18 cellular contexts compared by ENCODE assay signal in the genomic region with DNA sequence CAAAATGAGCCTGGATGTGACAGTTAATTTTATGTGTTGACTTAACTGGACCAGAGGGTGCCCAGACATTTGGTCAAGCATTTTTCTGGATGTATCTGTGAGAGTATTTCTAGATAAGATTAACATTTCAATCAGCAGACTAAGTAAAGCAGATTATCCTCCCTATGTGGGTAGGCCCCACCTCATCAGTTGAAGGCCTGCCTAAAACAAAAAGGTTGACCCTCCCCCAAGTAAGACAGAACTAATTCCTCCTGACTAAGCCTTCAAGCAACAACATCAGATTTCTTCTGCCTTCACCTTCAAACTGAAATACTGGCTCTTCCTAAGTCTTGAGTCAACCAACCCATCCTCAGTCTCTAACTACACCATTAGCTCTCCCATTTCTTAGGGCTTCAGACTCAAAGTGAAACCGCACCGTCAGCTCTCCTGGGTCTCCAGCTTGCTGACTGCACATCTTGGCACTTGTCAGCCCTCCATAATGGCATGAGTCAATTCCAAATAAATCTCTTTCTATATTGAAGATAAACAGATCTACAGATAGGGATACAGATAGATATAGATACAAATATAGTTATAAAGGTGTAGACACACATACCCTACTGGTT. TPM values are rescaled to one million over a fixed set of nuclear protein-coding genes. Genes with fewer than 3 reads are reported as not detected.
DNase-seq lines count a peak whose midpoint lies in the region; ATAC-seq and TF ChIP-seq lines count a peak whose summit lies in the region.
"Had no signal": no experiment of that assay in that cellular context is flagged by ENCODE, and none has a peak within 500 bp of the region (broad histone marks: within the 10 kb centered on the region; RNA-seq: fewer than 3 reads in every experiment).

No MANE protein-coding gene starts in this region.

- intact Hi-C loops in left ventricle myocardium inferior (cut with micrococcal nuclease) (no loop called here), cardiac septum (cut with DNase I) (no loop called here)

- peaks cover 36% of the 10 kb centered on the region for H3K4me1 ChIP-seq in left ventricle myocardium inferior

- no peak overlapping the region for H3K4me3 ChIP-seq in left ventricle myocardium inferior
- H3K4me3 ChIP-seq: esophagus muscularis mucosa, stomach had no signal

- TF ChIP-seq CTCF in left ventricle myocardium inferior (IDR thresholded peaks at IDR 0.05; ENCODE audit: borderline replicate concordance) = no peak

- no peak overlapping the region for H3K27ac ChIP-seq in left ventricle myocardium inferior (replicated peaks)
- H3K27ac ChIP-seq: esophagus muscularis mucosa, stomach, VCaP had no signal

- H3K27me3 Mint-ChIP-seq in central memory CD8-positive, alpha-beta T cell = no peaks in the 10 kb centered on the region
- H3K27me3 Mint-ChIP-seq: activated naive CD4-positive, alpha-beta T cell treated with anti-CD3 and anti-CD28 coated beads, Interleukin-2, amount 50 U/mL, for 24 hours had no signal

- H3K36me3 Mint-ChIP-seq in central memory CD8-positive, alpha-beta T cell (ENCODE audit: insufficient read depth) = peaks cover 5% of the 10 kb centered on the region

- H3K4me1 Mint-ChIP-seq in central memory CD8-positive, alpha-beta T cell = peaks cover 35% of the 10 kb centered on the region

- ATAC-seq in central memory CD8-positive, alpha-beta T cell (replicated peaks; ENCODE audit: extremely low read depth, poor library complexity, severe bottlenecking) = no peak

- H3K27ac Mint-ChIP-seq in central memory CD8-positive, alpha-beta T cell (ENCODE audit: low read depth) = peak overlapping the region; percentile 47
- H3K27ac Mint-ChIP-seq: activated naive CD4-positive, alpha-beta T cell treated with anti-CD3 and anti-CD28 coated beads, Interleukin-2, amount 50 U/mL, for 24 hours had no signal

- H3K9me3 ChIP-seq in left ventricle myocardium inferior (replicated peaks) = no peaks in the 10 kb centered on the region
- H3K9me3 ChIP-seq: esophagus muscularis mucosa, stomach had no signal

- H3K36me3 ChIP-seq in left ventricle myocardium inferior = no peaks in the 10 kb centered on the region
- H3K36me3 ChIP-seq: esophagus muscularis mucosa had no signal

- H3K9me3 Mint-ChIP-seq in central memory CD8-positive, alpha-beta T cell = no peaks in the 10 kb centered on the region
- H3K9me3 Mint-ChIP-seq: activated naive CD4-positive, alpha-beta T cell treated with anti-CD3 and anti-CD28 coated beads, Interleukin-2, amount 50 U/mL, for 24 hours had no signal

- no peak overlapping the region for H3K4me3 Mint-ChIP-seq in central memory CD8-positive, alpha-beta T cell
- H3K4me3 Mint-ChIP-seq: activated naive CD4-positive, alpha-beta T cell treated with anti-CD3 and anti-CD28 coated beads, Interleukin-2, amount 50 U/mL, for 24 hours had no signal

- no peaks in the 10 kb centered on the region for H3K27me3 ChIP-seq in left ventricle myocardium inferior (ENCODE audit: low read depth)
- H3K27me3 ChIP-seq: esophagus muscularis mucosa, stomach had no signal

- peak; percentile 26 for DNase-seq in left ventricle myocardium inferior
- DNase-seq in cardiac septum (ENCODE audit: low spot score) = no peak
- DNase-seq in OCI-M1 (lab: John Stamatoyannopoulos, UW) = peak; percentile 13
- no peak for DNase-seq in central memory CD8-positive, alpha-beta T cell (ENCODE audit: low spot score in 2 of 2)
- peak; percentile 65 for DNase-seq in stimulated activated CD8-positive, alpha-beta memory T cell treated with anti-CD3 and anti-CD28 coated beads, Interleukin-4, amount 100 ng/mL, for 48 hours
- no peak for DNase-seq in NCI-H1105 treated with DMSO at 0.1 percent for 48 hours (lab: John Stamatoyannopoulos, UW)
- no peak for DNase-seq in OCI-M2 (lab: John Stamatoyannopoulos, UW; ENCODE audit: unreplicated experiment)
- no peak for DNase-seq in DMS79 treated with DMSO at 0.1 percent for 48 hours (lab: John Stamatoyannopoulos, UW)
- DNase-seq: AML-193, HCEC 1CT, NCI-H1417 treated with DMSO at 0.1 percent for 48 hours, NCI-H524 treated with DMSO at 0.1 percent for 48 hours, SHP77 treated with DMSO at 0.1 percent for 48 hours, small intestine, stomach had no signal

RNA-seq across cellular contexts. Expression of a gene that starts 47.9 kb away (rescaled TPM):
- 41.9 TPM for total RNA-seq in left ventricle myocardium inferior
- 70.7 TPM for total RNA-seq in cardiac septum

Comparison
In these comparisons a context has a peak if more than half of its experiments do, and no peak if none do; other contexts are left out.
1. DNase-seq: peak in left ventricle myocardium inferior (single experiment), OCI-M1 (single experiment) and stimulated activated CD8-positive, alpha-beta memory T cell treated with anti-CD3 and anti-CD28 coated beads, Interleukin-4, amount 100 ng/mL, for 48 hours (single experiment); none in cardiac septum (single experiment), central memory CD8-positive, alpha-beta T cell (0 of 2), NCI-H1105 treated with DMSO at 0.1 percent for 48 hours (single experiment), OCI-M2 (single experiment) and DMS79 treated with DMSO at 0.1 percent for 48 hours (single experiment).